9 cellular contexts compared by ENCODE assay signal in the genomic region with DNA sequence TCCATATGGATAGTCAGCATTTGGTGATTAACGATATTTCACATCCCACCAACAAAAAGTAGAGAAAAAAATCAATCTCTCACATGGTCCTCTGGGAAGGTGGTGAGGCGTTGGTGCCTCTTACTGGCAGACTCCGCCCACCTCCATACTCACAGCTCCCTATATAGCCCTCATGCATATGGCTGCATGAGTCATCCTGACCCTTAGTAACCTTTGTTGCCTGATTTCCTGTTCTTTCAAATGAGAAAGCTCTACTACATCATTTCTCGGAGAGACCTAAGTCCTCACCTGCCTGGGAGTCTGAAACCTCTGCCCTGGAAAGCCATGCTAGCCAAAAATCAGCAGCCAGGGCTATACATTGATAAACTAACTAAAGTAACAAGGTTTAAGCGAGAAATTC. TPM values are rescaled to one million over a fixed set of nuclear protein-coding genes. Genes with fewer than 3 reads are reported as not detected.
DNase-seq lines count a peak whose midpoint lies in the region; FAIRE-seq and TF ChIP-seq lines count a peak whose summit lies in the region.
"Had no signal": no experiment of that assay in that cellular context is flagged by ENCODE, and none has a peak within 500 bp of the region (broad histone marks: within the 10 kb centered on the region; RNA-seq: fewer than 3 reads in every experiment).

No MANE protein-coding gene starts in this region.

- H2AFZ ChIP-seq in H9 (ENCODE audit: low read length) = no peak overlapping the region
- no peak overlapping the region for H2AFZ ChIP-seq in endothelial cell of umbilical vein (ENCODE audit: low read depth, low read length)

- DNase-seq in EL = peak; percentile 76
- peak; percentile 87 for DNase-seq in H9
- peak; percentile 29 for DNase-seq in M059J (ENCODE audit: low read depth)
- peak; percentile 25 for DNase-seq in WERI-Rb-1
- peak; percentile 49 for DNase-seq in endothelial cell of umbilical vein (ENCODE audit: low read depth, low spot score)
- peak; percentile 80 for DNase-seq in stimulated activated CD4-positive, alpha-beta T cell treated with anti-CD3 and anti-CD28 coated beads, Interleukin-1b, Interleukin-23, amount 100 ng/mL, for 48 hours
- DNase-seq in NCI-H526 treated with DMSO at 0.1 percent for 48 hours (lab: John Stamatoyannopoulos, UW) = no peak
- DNase-seq in NCI-H146 (lab: John Stamatoyannopoulos, UW) = no peak

- peak overlapping the region; percentile 92 to 99 (median 95) for H3K27ac Mint-ChIP-seq in H9

- H3K36me3 ChIP-seq in WERI-Rb-1 (no peaks in the 10 kb centered on the region), endothelial cell of umbilical vein (ENCODE audit: control insufficient read depth in 2 of 2, extremely low read depth in 1 of 2, insufficient read depth in 2 of 2, low read length in 2 of 2) (no peaks in the 10 kb centered on the region)

- no peak overlapping the region for H3K23ac ChIP-seq in H9 (ENCODE audit: insufficient read length, low read depth, low read length)

- H3T11ph ChIP-seq in H9 (ENCODE audit: low read length) = no peak overlapping the region

- H3K4me2 ChIP-seq in H9 (ENCODE audit: insufficient read depth, insufficient read length, low read length) (no peak overlapping the region), endothelial cell of umbilical vein (ENCODE audit: insufficient read depth, low read length) (no peak overlapping the region)

- H4K8ac ChIP-seq in H9 (replicated peaks; ENCODE audit: insufficient read length, low read depth, low read length) = no peak overlapping the region

- CTCF ChIA-PET in endothelial cell of umbilical vein (lab: Charles Lee) = no interaction called here

- H3K4ac ChIP-seq in H9 (ENCODE audit: low read depth, low read length) = no peak overlapping the region

- H3K9ac ChIP-seq in H9 (ENCODE audit: extremely low read depth, insufficient read length, low read length) (no peak overlapping the region), endothelial cell of umbilical vein (replicated peaks; ENCODE audit: extremely low read depth, insufficient read depth, low read length) (no peak overlapping the region)

- H3K27me3 ChIP-seq in H9 (ENCODE audit: insufficient read depth, low read length) = no peaks in the 10 kb centered on the region
- H3K27me3 ChIP-seq in WERI-Rb-1 (ENCODE audit: insufficient read depth, low read depth, severe bottlenecking) = no peaks in the 10 kb centered on the region
- H3K27me3 ChIP-seq in endothelial cell of umbilical vein (ENCODE audit: control insufficient read depth in 2 of 2, insufficient read depth in 2 of 2, low read length in 2 of 2) = peaks cover 0 to 2% of the 10 kb centered on the region in 2 experiments

- H2BK20ac ChIP-seq in H9 (ENCODE audit: low read depth, low read length, poor library complexity, severe bottlenecking) = peak overlapping the region; percentile 76

- no peak overlapping the region for H3K4me3 ChIP-seq in WERI-Rb-1 (ENCODE audit: low read depth, low read length)
- H3K4me3 ChIP-seq in endothelial cell of umbilical vein (replicated peaks in 1 of 3; ENCODE audit: insufficient read depth in 1 of 3, low read depth in 1 of 3, low read length in 3 of 3) = no peak overlapping the region

- intact Hi-C loops in endothelial cell of umbilical vein (cut with micrococcal nuclease) = no loop called here

- H3K56ac ChIP-seq in H9 (ENCODE audit: insufficient read length, low read depth, low read length) = no peak overlapping the region

- peak overlapping the region; percentile 39 to 41; a peak in 3 of 5 replicates for H3K4me3 Mint-ChIP-seq in H9

- no peak for TF ChIP-seq POLR2A in endothelial cell of umbilical vein (IDR thresholded peaks at IDR 0.05; ENCODE audit: low read depth, low read length)

- H4K20me1 ChIP-seq in H9 (ENCODE audit: control insufficient read depth, insufficient read depth, insufficient read length) (no peaks in the 10 kb centered on the region), endothelial cell of umbilical vein (replicated peaks; ENCODE audit: control insufficient read depth, extremely low read depth, insufficient read depth, low read length) (no peaks in the 10 kb centered on the region)

- H3K27ac ChIP-seq in H9 (ENCODE audit: insufficient read length, low read depth, low read length) (no peak overlapping the region), WERI-Rb-1 (no peak overlapping the region), endothelial cell of umbilical vein (ENCODE audit: insufficient read depth, low read depth, low read length) (no peak overlapping the region)

- H2AK5ac ChIP-seq in H9 (ENCODE audit: insufficient read length, low read length) = no peak overlapping the region

- no peaks in the 10 kb centered on the region for H3K27me3 Mint-ChIP-seq in H9 (ENCODE audit: low read depth)

- no peaks in the 10 kb centered on the region for H3K79me2 ChIP-seq in H9 (ENCODE audit: insufficient read depth, low read length)
- no peaks in the 10 kb centered on the region for H3K79me2 ChIP-seq in endothelial cell of umbilical vein (ENCODE audit: control insufficient read depth, insufficient read depth, low read length)

- H3K36me3 Mint-ChIP-seq in H9 (ENCODE audit: insufficient read depth in 1 of 3, low read depth in 3 of 3) = no peaks in the 10 kb centered on the region

- H3K23me2 ChIP-seq in H9 (ENCODE audit: insufficient read length, low read depth, low read length, poor library complexity, severe bottlenecking) = no peaks in the 10 kb centered on the region

- TF ChIP-seq CTCF in H9 (conservative IDR thresholded peaks at IDR 0.05) = no peak
- no peak for TF ChIP-seq CTCF in WERI-Rb-1 (IDR thresholded peaks at IDR 0.05; ENCODE audit: low read depth, low read length)
- TF ChIP-seq CTCF in endothelial cell of umbilical vein (IDR thresholded peaks at IDR 0.05; ENCODE audit: extremely low read depth in 1 of 2, insufficient read depth in 1 of 2, low read depth in 1 of 2, low read length in 2 of 2) = no peak

- no peak overlapping the region for H2BK12ac ChIP-seq in H9 (ENCODE audit: insufficient read length, low read depth, low read length)

- H4K91ac ChIP-seq in H9 (ENCODE audit: insufficient read length, low read depth, low read length) = no peak overlapping the region

- H2BK15ac ChIP-seq in H9 (ENCODE audit: low read depth, low read length) = no peak overlapping the region

- H3K18ac ChIP-seq in H9 (ENCODE audit: insufficient read length, low read depth, low read length) = no peak overlapping the region

- no TSS peak for BruUV-seq in endothelial cell of umbilical vein (replicated peaks; lab: Mats Ljungman, UMichigan)

- H3K9me1 ChIP-seq in endothelial cell of umbilical vein (replicated peaks; ENCODE audit: control insufficient read depth, extremely low read depth, insufficient read depth, low read length) = no peaks in the 10 kb centered on the region

- POLR2A ChIA-PET in endothelial cell of umbilical vein (lab: Charles Lee) = no interaction called here

- no peak overlapping the region for H2BK5ac ChIP-seq in H9 (ENCODE audit: insufficient read length, low read length)

- H3K4me1 Mint-ChIP-seq in H9 = peaks cover 30 to 35% of the 10 kb centered on the region in 2 experiments

- dilution Hi-C loops in endothelial cell of umbilical vein (cut with MboI; ENCODE audit: extremely low pct_ligation_motif_present, low sequenced_read_pairs) = no loop called here

- no peak overlapping the region for H2BK120ac ChIP-seq in H9 (ENCODE audit: low read depth, low read length, poor library complexity, severe bottlenecking)

- H4K5ac ChIP-seq in H9 (ENCODE audit: insufficient read length, low read depth, low read length) = no peak overlapping the region

- no peaks in the 10 kb centered on the region for H3K9me3 ChIP-seq in H9 (ENCODE audit: control insufficient read depth, low read depth, low read length)
- H3K9me3 ChIP-seq in WERI-Rb-1 (ENCODE audit: severe bottlenecking) = no peaks in the 10 kb centered on the region
- no peaks in the 10 kb centered on the region for H3K9me3 ChIP-seq in endothelial cell of umbilical vein (replicated peaks; ENCODE audit: control insufficient read depth, insufficient read depth, low read length)

- no CpG with 5 or more reads among the region's 5 CpGs for WGBS in H9 (ENCODE audit: extremely low coverage, insufficient read length, low lambda C conversion rate)

- H3K4me1 ChIP-seq in H9 (ENCODE audit: insufficient read depth, low read length) (no peaks in the 10 kb centered on the region; the same call in 1 of the 2 replicates), endothelial cell of umbilical vein (ENCODE audit: control insufficient read depth, extremely low read depth, insufficient read depth, low read length) (peaks cover 4% of the 10 kb centered on the region)

- FAIRE-seq in endothelial cell of umbilical vein (lab: Jason Lieb, UNC) = no peak
- FAIRE-seq: islet of Langerhans had no signal

- H3K14ac ChIP-seq in H9 (ENCODE audit: insufficient read depth, low read length) = no peak overlapping the region

- H3K9me3 Mint-ChIP-seq in H9 = peaks cover 0 to 2% of the 10 kb centered on the region in 2 experiments; a peak in 1 of 5 replicates

- H3K79me1 ChIP-seq in H9 (ENCODE audit: insufficient read depth, low read depth, low read length, poor library complexity, severe bottlenecking) = no peaks in the 10 kb centered on the region

TF ChIP-seq in endothelial cell of umbilical vein, 7 proteins besides CTCF, POLR2A, EP300 and RAD21:
- TF ChIP-seq JUN (IDR thresholded peaks at IDR 0.05; ENCODE audit: borderline replicate concordance, insufficient read depth, insufficient read length, low read depth) (peak; percentile 47), FOS (IDR thresholded peaks at IDR 0.05; ENCODE audit: borderline replicate concordance, insufficient read depth, low read length) (peak; percentile 45), MYC (IDR thresholded peaks at IDR 0.05; ENCODE audit: low read depth, low read length) (no peak), MAX (IDR thresholded peaks at IDR 0.05; ENCODE audit: insufficient read depth, insufficient read length) (no peak)

RNA-seq across cellular contexts. Expression of gene ABCA1, which starts 33.3 kb away (rescaled TPM):
- total RNA-seq in H9 (2021) = 16.2 and 16.6 TPM in 2 replicates
- 5.2 and 7.7 TPM in 2 replicates for total RNA-seq in M059J (2014; rRNA removed; shearing (Covaris generic))
- 6.6 and 9.8 TPM in 2 replicates for total RNA-seq in endothelial cell of umbilical vein
- polyA plus RNA-seq in endothelial cell of umbilical vein = 2.1 and 2.4 TPM in 2 replicates
- polyA plus RNA-seq in endothelial cell of umbilical vein (2011; cell fraction: cytosol; rRNA removed) = 0.90 and 1.1 TPM in 2 replicates
- polyA plus RNA-seq in endothelial cell of umbilical vein (2011; cell fraction: nucleus; rRNA removed) = 5.8 and 6.6 TPM in 2 replicates
- 1.4 and 2.4 TPM in 2 replicates for polyA plus RNA-seq in endothelial cell of umbilical vein (2012)
- polyA minus RNA-seq in endothelial cell of umbilical vein = 18.9 and 43.9 TPM in 2 replicates
- 0.31 TPM for polyA minus RNA-seq in endothelial cell of umbilical vein (2011; cell fraction: cytosol; rRNA and poly(A)+ RNA removed)
- 13.8 and 17.9 TPM in 2 replicates for polyA minus RNA-seq in endothelial cell of umbilical vein (2011; cell fraction: nucleus; rRNA and poly(A)+ RNA removed)

Comparison
In these comparisons a context has a peak if more than half of its experiments do, and no peak if none do; other contexts are left out.
1. DNase-seq: peak in EL (single experiment), H9 (single experiment), M059J (single experiment), WERI-Rb-1 (single experiment), endothelial cell of umbilical vein (single experiment) and stimulated activated CD4-positive, alpha-beta T cell treated with anti-CD3 and anti-CD28 coated beads, Interleukin-1b, Interleukin-23, amount 100 ng/mL, for 48 hours (single experiment); none in NCI-H526 treated with DMSO at 0.1 percent for 48 hours (single experiment) and NCI-H146 (single experiment).